In genomic region chr16:27317320-27317719, GRCh38 we compare ENCODE assay signal across 12 cellular contexts. TPM values are rescaled to one million over a fixed set of nuclear protein-coding genes. Genes with fewer than 3 reads are reported as not detected.
A peak's percentile ranks its signal among the peaks of the same experiment; 100 is the strongest.
DNase-seq lines count a peak whose midpoint lies in the region; ATAC-seq and TF ChIP-seq lines count a peak whose summit lies in the region.
"Had no signal": no experiment of that assay in that cellular context is flagged by ENCODE, and none has a peak within 500 bp of the region (broad histone marks: within the 10 kb centered on the region; RNA-seq: fewer than 3 reads in every experiment).

No MANE protein-coding gene starts in this region.

- H3K27me3 ChIP-seq in HUES6 (ENCODE audit: control insufficient read depth, insufficient read depth, low read length) (no peaks in the 10 kb centered on the region), foreskin keratinocyte (no peaks in the 10 kb centered on the region), skeletal muscle tissue (ENCODE audit: control insufficient read depth in 3 of 3, insufficient read depth in 3 of 3, low read length in 3 of 3) (peaks cover 2 to 17% (median 12%) of the 10 kb centered on the region in 3 donors), SJCRH30 (no peaks in the 10 kb centered on the region)

- H3K4me1 ChIP-seq in HUES6 (ENCODE audit: control insufficient read depth, insufficient read depth, low read length) (peaks cover 37% of the 10 kb centered on the region), foreskin keratinocyte (peaks cover 39% of the 10 kb centered on the region), skeletal muscle tissue (ENCODE audit: control insufficient read depth in 3 of 3, insufficient read depth in 3 of 3, low read length in 3 of 3) (peaks cover 12 to 42% (median 16%) of the 10 kb centered on the region in 3 donors), SJCRH30 (peaks cover 36% of the 10 kb centered on the region)

- H3K9ac ChIP-seq in HUES6 (ENCODE audit: low read length) (peak overlapping the region; percentile 22), skeletal muscle tissue (ENCODE audit: low read depth in 1 of 3, low read length in 3 of 3) (no peak overlapping the region)

- peak overlapping the region; percentile 90 for H3K4me3 Mint-ChIP-seq in activated CD8-positive, alpha-beta T cell treated with anti-CD3 and anti-CD28 coated beads, Interleukin-2, amount 10 ng/mL, durations not matched to agents 7 days and 5 days
- H3K4me3 Mint-ChIP-seq: nephron progenitor cell had no signal

- 0 out of 2 replicates have a peak overlapping the region, but pooled peaks have one; percentile 14 for H3K27ac ChIP-seq in HUES6 (ENCODE audit: low read depth, low read length)
- H3K27ac ChIP-seq in foreskin keratinocyte = no peak overlapping the region
- H3K27ac ChIP-seq in skeletal muscle tissue (ENCODE audit: low read depth, low read length) = peak overlapping the region; percentile 95
- no peak overlapping the region for H3K27ac ChIP-seq in SJCRH30

- H3K36me3 Mint-ChIP-seq in activated CD8-positive, alpha-beta T cell treated with anti-CD3 and anti-CD28 coated beads, Interleukin-2, amount 10 ng/mL, durations not matched to agents 7 days and 5 days (ENCODE audit: low read depth) = peaks cover 74% of the 10 kb centered on the region

- CTCF ChIA-PET in activated CD8-positive, alpha-beta T cell treated with anti-CD3 and anti-CD28 coated beads, Interleukin-2, amount 10 ng/mL, durations not matched to agents 7 days and 5 days (lab: Charles Lee) = interaction anchor here (0.7 to 6.5 kb wide), 17 partner anchors 9 to 142 kb away, joined by 3 to 101 read pairs (median 7); partner anchors contain the start of gene KDM8

- peak overlapping the region; percentile 93 for H3K27ac Mint-ChIP-seq in activated CD8-positive, alpha-beta T cell treated with anti-CD3 and anti-CD28 coated beads, Interleukin-2, amount 10 ng/mL, durations not matched to agents 7 days and 5 days
- H3K27ac Mint-ChIP-seq: nephron progenitor cell had no signal

- H3K9me3 ChIP-seq in HUES6 (ENCODE audit: control insufficient read depth, insufficient read depth, low read depth, low read length) = no peaks in the 10 kb centered on the region
- no peaks in the 10 kb centered on the region for H3K9me3 ChIP-seq in skeletal muscle tissue (ENCODE audit: control insufficient read depth in 3 of 3, low read length in 3 of 3)
- no peaks in the 10 kb centered on the region for H3K9me3 ChIP-seq in SJCRH30 (replicated peaks)

- H3K36me3 ChIP-seq in HUES6 (ENCODE audit: control insufficient read depth, insufficient read depth, low read length) = no peaks in the 10 kb centered on the region
- no peaks in the 10 kb centered on the region for H3K36me3 ChIP-seq in skeletal muscle tissue (ENCODE audit: control insufficient read depth in 3 of 3, insufficient read depth in 3 of 3, low read length in 3 of 3)
- peaks cover 14% of the 10 kb centered on the region for H3K36me3 ChIP-seq in SJCRH30

- no peak for ATAC-seq in activated CD8-positive, alpha-beta T cell treated with anti-CD3 and anti-CD28 coated beads, Interleukin-2, amount 10 ng/mL, durations not matched to agents 7 days and 5 days
- peak; percentile 48 for ATAC-seq in foreskin keratinocyte
- ATAC-seq in GM21423 (IDR thresholded peaks at IDR 0.05; ENCODE audit: unreplicated experiment) = no peak
- no peak for ATAC-seq in HG02588 (IDR thresholded peaks at IDR 0.05; ENCODE audit: unreplicated experiment)

- peaks cover 78% of the 10 kb centered on the region for H3K4me1 Mint-ChIP-seq in activated CD8-positive, alpha-beta T cell treated with anti-CD3 and anti-CD28 coated beads, Interleukin-2, amount 10 ng/mL, durations not matched to agents 7 days and 5 days (ENCODE audit: low read depth)

- H3K4me3 ChIP-seq in HUES6 (ENCODE audit: low read depth, low read length) (no peak overlapping the region), skeletal muscle tissue (ENCODE audit: low read length in 3 of 3) (no peak overlapping the region), SJCRH30 (no peak overlapping the region)

- no peaks in the 10 kb centered on the region for H3K9me3 Mint-ChIP-seq in activated CD8-positive, alpha-beta T cell treated with anti-CD3 and anti-CD28 coated beads, Interleukin-2, amount 10 ng/mL, durations not matched to agents 7 days and 5 days (ENCODE audit: insufficient read depth)
- H3K9me3 Mint-ChIP-seq: nephron progenitor cell had no signal

- H3K27me3 Mint-ChIP-seq in activated CD8-positive, alpha-beta T cell treated with anti-CD3 and anti-CD28 coated beads, Interleukin-2, amount 10 ng/mL, durations not matched to agents 7 days and 5 days (ENCODE audit: low read depth) = no peaks in the 10 kb centered on the region

- no peak for DNase-seq in activated CD8-positive, alpha-beta T cell treated with anti-CD3 and anti-CD28 coated beads, Interleukin-2, amount 10 ng/mL, durations not matched to agents 7 days and 5 days
- peak; percentile 83 to 89 for DNase-seq in foreskin keratinocyte
- DNase-seq in SJCRH30 = no peak
- no peak for DNase-seq in dedifferentiated amniotic fluid mesenchymal stem cell (ENCODE audit: extremely low spot score)
- DNase-seq: amniotic stem cell, GDM1, NCI-H2227 treated with DMSO at 0.1 percent for 48 hours, nephron progenitor cell had no signal

- TF ChIP-seq CTCF in foreskin keratinocyte (conservative IDR thresholded peaks at IDR 0.05) = no peak

- POLR2A ChIA-PET in activated CD8-positive, alpha-beta T cell treated with anti-CD3 and anti-CD28 coated beads, Interleukin-2, amount 10 ng/mL, durations not matched to agents 7 days and 5 days (lab: Charles Lee) = interaction anchor here (1.0 to 10.3 kb wide), 14 partner anchors 10 to 148 kb away, joined by 3 to 222 read pairs (median 4); no protein-coding TSS in a partner anchor

RNA-seq across cellular contexts. Expression of gene IL4R, which starts 3.5 kb away (rescaled TPM):
- total RNA-seq in activated CD8-positive, alpha-beta T cell treated with anti-CD3 and anti-CD28 coated beads, Interleukin-2, amount 10 ng/mL, durations not matched to agents 7 days and 5 days = 100 to 1,000 TPM; 231 to 237 TPM
- total RNA-seq in foreskin keratinocyte (78.4 and 83.6 TPM in 2 replicates), skeletal muscle tissue (7.8 TPM)
- polyA plus RNA-seq in foreskin keratinocyte = 50.4 and 57.1 TPM in 2 replicates
- 71.0 and 75.1 TPM in 2 replicates for total RNA-seq in SJCRH30 (2014; rRNA removed; shearing (Covaris generic))

RNA-seq across cellular contexts. Expression of gene NSMCE1, which starts 48.7 kb away (rescaled TPM):
- total RNA-seq in activated CD8-positive, alpha-beta T cell treated with anti-CD3 and anti-CD28 coated beads, Interleukin-2, amount 10 ng/mL, durations not matched to agents 7 days and 5 days = 10 to 100 TPM; 87.3 to 94.9 TPM
- total RNA-seq in foreskin keratinocyte (65.4 and 68.7 TPM in 2 replicates), skeletal muscle tissue (51.7 TPM)
- polyA plus RNA-seq in foreskin keratinocyte = 88.8 and 91.5 TPM in 2 replicates
- total RNA-seq in SJCRH30 (2014; rRNA removed; shearing (Covaris generic)) = 38.3 and 39.5 TPM in 2 replicates

Comparison
In these comparisons a context has a peak if more than half of its experiments do, and no peak if none do; other contexts are left out.
1. H3K27ac ChIP-seq: peak in HUES6 (single experiment) and skeletal muscle tissue (single experiment); none in foreskin keratinocyte (single experiment) and SJCRH30 (single experiment).
2. DNase-seq: peak in foreskin keratinocyte (2 of 2); none in activated CD8-positive, alpha-beta T cell treated with anti-CD3 and anti-CD28 coated beads, Interleukin-2, amount 10 ng/mL, durations not matched to agents 7 days and 5 days (single experiment), SJCRH30 (0 of 2) and dedifferentiated amniotic fluid mesenchymal stem cell (single experiment).